Comparison of ENCODE assay signal across 8 cellular contexts in genomic region chr2:45821558-45822271, GRCh38.
A peak's percentile ranks its signal among the peaks of the same experiment; 100 is the strongest.
DNase-seq lines count a peak whose midpoint lies in the region; TF ChIP-seq lines count a peak whose summit lies in the region.

No MANE protein-coding gene starts in this region.

- TF ChIP-seq POLR2A in thyroid gland (IDR thresholded peaks at IDR 0.05), result no peak

- H3K4me1 ChIP-seq in ascending aorta (peaks cover 22 to 37% of the 10 kb centered on the region in 2 donors), thyroid gland (peaks cover 29 to 33% of the 10 kb centered on the region in 2 donors)

- DNase-seq in HuH-7.5 (ENCODE audit: low spot score), result peak; percentile 49
- DNase-seq in ascending aorta (ENCODE audit: low spot score in 2 of 2), result peak; percentile 13 to 77
- peak; percentile 43 for DNase-seq in kidney glomerular epithelial cell (lab: John Stamatoyannopoulos, UW)
- DNase-seq in thyroid gland, result peak; percentile 90 to 94
- DNase-seq in Ammon's horn (ENCODE audit: low spot score), result no peak
- no peak for DNase-seq in COR-L47 (lab: John Stamatoyannopoulos, UW)
- DNase-seq in Kasumi-1 (lab: John Stamatoyannopoulos, UW), result no peak
- no peak for DNase-seq in H7

- H3K27me3 ChIP-seq in ascending aorta (no peaks in the 10 kb centered on the region), thyroid gland (no peaks in the 10 kb centered on the region), H7 (ENCODE audit: control insufficient read depth, insufficient read depth, low read length) (no peaks in the 10 kb centered on the region)

- TF ChIP-seq CTCF in ascending aorta (IDR thresholded peaks at IDR 0.05) (no peak), thyroid gland (IDR thresholded peaks at IDR 0.05) (no peak)

- no peak overlapping the region for H3K4me3 ChIP-seq in ascending aorta
- no peak overlapping the region for H3K4me3 ChIP-seq in thyroid gland (replicated peaks in 1 of 3)
- no peak overlapping the region for H3K4me3 ChIP-seq in H7 (ENCODE audit: insufficient read depth, low read depth, low read length)

- intact Hi-C loops in ascending aorta (cut with DNase I) (loop anchor here (2.0 kb wide), 1 partner anchor 171 kb away; the partner anchor contains the start of gene PRKCE), thyroid gland (cut with DNase I) (no loop called here)

- peak overlapping the region; percentile 35 to 83 for H3K27ac ChIP-seq in ascending aorta
- H3K27ac ChIP-seq in thyroid gland, result peak overlapping the region; percentile 68 to 81 (median 69)

- H3K36me3 ChIP-seq in ascending aorta, result no peaks in the 10 kb centered on the region
- H3K36me3 ChIP-seq in thyroid gland, result no peaks in the 10 kb centered on the region
- H3K36me3 ChIP-seq in H7 (replicated peaks; ENCODE audit: control insufficient read depth, insufficient read depth, low read length), result no peaks in the 10 kb centered on the region

- no peaks in the 10 kb centered on the region for H3K9me3 ChIP-seq in ascending aorta
- no peaks in the 10 kb centered on the region for H3K9me3 ChIP-seq in thyroid gland

- WGBS in thyroid gland, 2 donors, result 50 to 57% methylated on average over 9 of the region's 9 CpGs

Comparison
In these comparisons a context has a peak if more than half of its experiments do, and no peak if none do; other contexts are left out.
1. DNase-seq: peak in HuH-7.5 (single experiment), ascending aorta (2 of 2), kidney glomerular epithelial cell (single experiment) and thyroid gland (2 of 2); none in Ammon's horn (single experiment), COR-L47 (single experiment), Kasumi-1 (0 of 2) and H7 (single experiment).